Comparison of ENCODE assay signal across 18 cellular contexts in the genomic region with DNA sequence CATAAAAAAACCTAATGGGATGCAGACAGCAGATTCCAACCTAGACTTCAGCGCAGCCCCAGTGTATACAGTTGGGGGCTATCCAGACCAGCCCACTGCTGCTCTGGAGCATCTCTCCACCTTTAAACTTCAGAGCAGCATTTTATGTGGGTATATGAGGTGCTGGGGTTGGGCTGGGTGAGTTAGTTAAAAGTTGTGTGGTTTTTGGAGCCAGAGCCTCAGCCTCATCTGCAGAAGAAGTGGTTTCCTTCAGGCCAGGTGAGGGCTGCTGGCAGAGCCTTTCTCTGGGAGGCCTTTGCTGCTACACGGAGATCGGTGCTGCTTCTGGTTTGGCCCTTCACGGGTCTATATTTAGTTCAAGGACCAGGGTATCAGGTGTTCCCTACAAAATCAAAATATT.
"Had no signal": no experiment of that assay in that cellular context is flagged by ENCODE, and none has a peak within 500 bp of the region (broad histone marks: within the 10 kb centered on the region; RNA-seq: fewer than 3 reads in every experiment).

No MANE protein-coding gene starts in this region.

- H3K4me3 ChIP-seq: body of pancreas, hepatocyte, neural progenitor cell, right atrium auricular region, SK-N-MC, tibial nerve, uterus had no signal

- ATAC-seq: activated CD4-positive, CD25-positive, alpha-beta regulatory T cell treated with anti-CD3 and anti-CD28 coated beads, Interleukin-2, amount 50 U/mL, for 24 hours; body of pancreas; foreskin keratinocyte had no signal

- H3K27ac Mint-ChIP-seq: neural progenitor cell, progenitor cell of endocrine pancreas had no signal

- H3K9me3 Mint-ChIP-seq: neural progenitor cell had no signal

- H3K4me3 Mint-ChIP-seq: neural progenitor cell had no signal

- DNase-seq: activated CD4-positive, alpha-beta T cell treated with anti-CD3 and anti-CD28 coated beads, Interleukin-2, amount 50 U/mL, for 48 hours; amygdala; body of pancreas; caudate nucleus; foreskin keratinocyte; stimulated activated CD4-positive, alpha-beta T cell treated with anti-CD3 and anti-CD28 coated beads, Interleukin-12 subunit alpha, Interleukin-12 subunit beta, amount 100 ng/mL, for 4 hours; stimulated activated CD4-positive, alpha-beta T cell treated with anti-CD3 and anti-CD28 coated beads, Interleukin-1b, Interleukin-23, amount 100 ng/mL, for 48 hours; stimulated activated CD8-positive, alpha-beta memory T cell treated with anti-CD3 and anti-CD28 coated beads, Interleukin-4, amount 100 ng/mL, for 48 hours; stimulated activated naive CD4-positive, alpha-beta T cell treated with Interleukin-2 at 50 U/mL for 16 hours; T-helper 9 cell; uterus had no signal

- H3K27me3 Mint-ChIP-seq: progenitor cell of endocrine pancreas had no signal

- H3K36me3 Mint-ChIP-seq: neural progenitor cell had no signal
